Comparison of ENCODE assay signal across 8 cellular contexts in the genomic region with DNA sequence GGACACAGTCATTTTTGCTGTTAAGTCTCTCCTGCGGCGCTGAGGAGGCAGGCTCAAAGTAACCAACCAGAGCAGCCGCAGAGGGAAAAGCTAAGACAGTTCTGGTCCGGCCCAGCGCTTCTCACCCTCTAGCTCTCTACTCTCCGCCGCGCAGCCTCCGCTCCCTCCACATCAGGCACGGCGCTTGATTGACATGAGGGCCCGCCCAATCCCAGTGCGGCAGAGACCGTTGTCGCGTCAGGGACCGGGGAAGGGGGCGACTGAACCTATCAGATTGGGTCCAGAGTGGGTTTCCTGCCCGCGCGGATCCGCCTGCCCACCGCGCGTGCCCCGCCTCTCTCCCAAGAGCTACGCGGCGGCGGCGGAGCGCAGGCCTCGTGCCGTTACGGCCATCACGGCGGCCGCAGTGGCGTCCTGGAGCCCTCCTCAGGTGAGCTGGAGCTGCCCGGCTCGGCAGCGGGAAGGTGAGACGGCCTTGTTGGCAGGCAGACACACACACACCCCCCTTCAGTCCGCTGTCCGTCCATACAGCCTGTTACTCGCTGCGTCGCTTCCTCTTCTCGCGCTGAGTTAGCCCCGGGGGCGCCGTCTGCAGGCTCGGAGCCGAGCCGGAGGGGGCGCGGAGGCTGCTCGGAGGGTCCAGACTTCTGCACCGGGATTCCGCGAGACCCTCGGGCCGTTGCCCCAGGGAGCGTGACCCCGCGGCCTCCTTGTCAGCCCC. TPM values are rescaled to one million over a fixed set of nuclear protein-coding genes. Genes with fewer than 3 reads are reported as not detected.
DNase-seq lines count a peak whose midpoint lies in the region; ATAC-seq and TF ChIP-seq lines count a peak whose summit lies in the region.

Gene NCK1 (plus strand): TSS at position 319 of the 721 bp plus-strand sequence. CDS start 65,794 bp downstream, outside the sequence.

- peaks cover 15% of the 10 kb centered on the region for H3K4me1 ChIP-seq in OCI-LY3 (ENCODE audit: low read length)

- peak within 1 kb of the TSS; percentile 99 for H3K4me3 Mint-ChIP-seq in endothelial cell (ENCODE audit: unreplicated experiment)

- peaks cover 6% of the 10 kb centered on the region for H4K20me1 ChIP-seq in OCI-LY3 (ENCODE audit: insufficient read depth, low read length)

- peak within 1 kb of the TSS; percentile 95 for H3K4me3 ChIP-seq in OCI-LY3 (ENCODE audit: low read length)

- peak; percentile 97 for ATAC-seq in GM21515 (IDR thresholded peaks at IDR 0.05; ENCODE audit: unreplicated experiment)

- peak within 1 kb of the TSS; percentile 97 for H3K4me2 ChIP-seq in OCI-LY3 (ENCODE audit: low read length)

- H3K79me2 ChIP-seq in OCI-LY3 (ENCODE audit: low read length): peaks cover 53% of the 10 kb centered on the region

- DNase-seq in DMS 273 treated with DMSO at 0.1 percent for 48 hours (lab: John Stamatoyannopoulos, UW) (peak; percentile 98), HuH-7 (ENCODE audit: low spot score) (peak; percentile 92), endothelial cell (ENCODE audit: low spot score) (peak; percentile 96), midbrain (lab: John Stamatoyannopoulos, UW) (peak; percentile 98)
- DNase-seq in activated CD8-positive, alpha-beta memory T cell treated with anti-CD3 and anti-CD28 coated beads, Interleukin-2, amount 50 U/mL, for 48 hours: peak; percentile 95
- peak; percentile 96 to 97 for DNase-seq in stimulated activated CD8-positive, alpha-beta memory T cell treated with anti-CD3 and anti-CD28 coated beads, Interleukin-2, amount 100 ng/mL, for 1 hour (ENCODE audit: low read depth in 2 of 2)

- H3K27me3 ChIP-seq in OCI-LY3 (ENCODE audit: low read depth, low read length): no peaks in the 10 kb centered on the region

- H3K9me3 Mint-ChIP-seq in endothelial cell (ENCODE audit: unreplicated experiment): no peaks in the 10 kb centered on the region

- peak; percentile 36 for TF ChIP-seq CTCF in OCI-LY3 (IDR thresholded peaks at IDR 0.05; ENCODE audit: low read depth, low read length)
- TF ChIP-seq CTCF in endothelial cell (IDR thresholded peaks at IDR 0.05; ENCODE audit: unreplicated experiment): no peak

- peak within 1 kb of the TSS; percentile 75 for H3K27ac ChIP-seq in OCI-LY3 (ENCODE audit: low read length)

- H3K27ac Mint-ChIP-seq in endothelial cell (ENCODE audit: unreplicated experiment): peak within 1 kb of the TSS; percentile 89

- peaks cover 9% of the 10 kb centered on the region for H3K36me3 ChIP-seq in OCI-LY3 (replicated peaks; ENCODE audit: low read depth, low read length)

- H3K27me3 Mint-ChIP-seq in endothelial cell (ENCODE audit: unreplicated experiment): peaks cover 9% of the 10 kb centered on the region

- peaks cover 44% of the 10 kb centered on the region for H3K4me1 Mint-ChIP-seq in endothelial cell (ENCODE audit: unreplicated experiment)

- H3K9me3 ChIP-seq in OCI-LY3 (ENCODE audit: insufficient read depth, low read length): no peaks in the 10 kb centered on the region

- peak within 1 kb of the TSS; percentile 93 for H3K9ac ChIP-seq in OCI-LY3 (ENCODE audit: low read length)

- peak within 1 kb of the TSS; percentile 92 for H2AFZ ChIP-seq in OCI-LY3 (ENCODE audit: low read depth, low read length)

- H3K36me3 Mint-ChIP-seq in endothelial cell (ENCODE audit: low read depth, unreplicated experiment): no peaks in the 10 kb centered on the region

RNA-seq across cellular contexts. Expression of gene NCK1, which starts in this region (rescaled TPM):
- 53.9 TPM for total RNA-seq in endothelial cell (ENCODE audit: unreplicated experiment)

Comparison
In these comparisons a context has a peak if more than half of its experiments do, and no peak if none do; other contexts are left out.
1. Peak in every context shown above with its lines: DNase-seq, ATAC-seq, H3K4me3 ChIP-seq and H3K27ac ChIP-seq.